ENCODE assay signal across 17 cellular contexts in the genomic region with DNA sequence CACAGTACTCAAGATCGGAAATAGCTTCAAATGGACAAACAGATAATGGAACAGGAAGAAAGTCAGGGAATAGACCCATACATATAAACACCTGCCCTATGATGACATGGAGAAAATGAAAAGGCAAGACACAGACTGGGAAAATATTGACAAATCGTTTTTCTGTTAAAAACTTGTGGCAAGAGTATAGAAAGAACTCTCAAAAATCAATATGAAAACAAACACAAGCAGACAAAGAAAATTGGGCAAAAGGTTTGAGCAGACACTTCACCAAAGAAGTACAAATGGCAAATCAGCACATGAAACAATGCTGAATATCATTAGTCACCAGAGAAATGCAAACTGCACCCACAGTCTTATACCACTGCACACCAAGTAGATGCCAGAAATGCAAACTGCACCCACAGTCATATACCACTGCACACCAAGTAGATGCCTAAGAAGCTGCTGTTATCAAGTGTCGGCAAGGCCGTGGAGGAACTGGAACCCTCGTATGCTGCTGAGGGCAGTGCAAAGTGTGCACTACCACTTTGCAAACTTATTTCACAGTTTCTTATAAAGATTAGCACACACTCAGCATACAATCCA.
DNase-seq lines count a peak whose midpoint lies in the region; ATAC-seq lines count a peak whose summit lies in the region.
"Had no signal": no experiment of that assay in that cellular context is flagged by ENCODE, and none has a peak within 500 bp of the region (broad histone marks: within the 10 kb centered on the region; RNA-seq: fewer than 3 reads in every experiment).

No MANE protein-coding gene starts in this region.

- peaks cover 68% of the 10 kb centered on the region for H3K4me1 Mint-ChIP-seq in activated naive CD8-positive, alpha-beta T cell treated with anti-CD3 and anti-CD28 coated beads for 36 hours
- H3K4me1 Mint-ChIP-seq in stimulated activated naive CD8-positive, alpha-beta T cell treated with anti-CD3 and anti-CD28 coated beads, Interleukin-15, Interleukin-2, amounts not matched to agents 100 ng/mL and 50 ng/mL, for 24 hours (ENCODE audit: low read depth): peaks cover 95% of the 10 kb centered on the region

- peaks cover 35% of the 10 kb centered on the region for H3K36me3 Mint-ChIP-seq in activated naive CD8-positive, alpha-beta T cell treated with anti-CD3 and anti-CD28 coated beads for 36 hours
- peaks cover 42% of the 10 kb centered on the region for H3K36me3 Mint-ChIP-seq in stimulated activated naive CD8-positive, alpha-beta T cell treated with anti-CD3 and anti-CD28 coated beads, Interleukin-15, Interleukin-2, amounts not matched to agents 100 ng/mL and 50 ng/mL, for 24 hours (ENCODE audit: low read depth)

- no peak overlapping the region for H3K4me3 Mint-ChIP-seq in activated naive CD8-positive, alpha-beta T cell treated with anti-CD3 and anti-CD28 coated beads for 36 hours
- H3K4me3 Mint-ChIP-seq in stimulated activated naive CD8-positive, alpha-beta T cell treated with anti-CD3 and anti-CD28 coated beads, Interleukin-15, Interleukin-2, amounts not matched to agents 100 ng/mL and 50 ng/mL, for 24 hours: no peak overlapping the region

- ATAC-seq in GM21360 (IDR thresholded peaks at IDR 0.05; ENCODE audit: unreplicated experiment) (no peak), HG02970 (IDR thresholded peaks at IDR 0.05; ENCODE audit: low FRiP score, unreplicated experiment) (no peak)
- ATAC-seq: left lung, mucosa of descending colon had no signal

- H3K27ac Mint-ChIP-seq in activated naive CD8-positive, alpha-beta T cell treated with anti-CD3 and anti-CD28 coated beads for 36 hours: peak overlapping the region; percentile 36
- H3K27ac Mint-ChIP-seq in stimulated activated naive CD8-positive, alpha-beta T cell treated with anti-CD3 and anti-CD28 coated beads, Interleukin-15, Interleukin-2, amounts not matched to agents 100 ng/mL and 50 ng/mL, for 24 hours: peak overlapping the region; percentile 75

- H3K9me3 Mint-ChIP-seq in activated naive CD8-positive, alpha-beta T cell treated with anti-CD3 and anti-CD28 coated beads for 36 hours: peaks cover 15% of the 10 kb centered on the region
- peaks cover 11% of the 10 kb centered on the region for H3K9me3 Mint-ChIP-seq in stimulated activated naive CD8-positive, alpha-beta T cell treated with anti-CD3 and anti-CD28 coated beads, Interleukin-15, Interleukin-2, amounts not matched to agents 100 ng/mL and 50 ng/mL, for 24 hours

- DNase-seq in stimulated activated CD4-positive, alpha-beta T cell treated with anti-CD3 and anti-CD28 coated beads, Interleukin-4, amount 100 ng/mL, for 24 hours: peak; percentile 19
- DNase-seq in stimulated activated CD4-positive, alpha-beta T cell treated with anti-CD3 and anti-CD28 coated beads, Interleukin-12 subunit alpha, Interleukin-12 subunit beta, amount 100 ng/mL, for 4 hours: no peak
- DNase-seq in NCI-H146 treated with DMSO at 0.1 percent for 48 hours (lab: John Stamatoyannopoulos, UW; ENCODE audit: unreplicated experiment): peak; percentile 13
- no peak for DNase-seq in activated naive CD8-positive, alpha-beta T cell treated with anti-CD3 and anti-CD28 coated beads for 36 hours
- DNase-seq in NCI-H1417 treated with DMSO at 0.1 percent for 48 hours (lab: John Stamatoyannopoulos, UW): no peak
- DNase-seq: activated CD4-positive, alpha-beta T cell treated with anti-CD3 and anti-CD28 coated beads for 1 hour; effector CD4-positive, alpha-beta T cell; left lung; mucosa of descending colon; NCI-H2171; nucleus accumbens; OCI-M1; SJCRH30; stimulated activated CD4-positive, alpha-beta T cell treated with anti-CD3 and anti-CD28 coated beads, Interleukin-4, amount 100 ng/mL, for 1 hour had no signal

- H3K27me3 Mint-ChIP-seq in activated naive CD8-positive, alpha-beta T cell treated with anti-CD3 and anti-CD28 coated beads for 36 hours: no peaks in the 10 kb centered on the region
- no peaks in the 10 kb centered on the region for H3K27me3 Mint-ChIP-seq in stimulated activated naive CD8-positive, alpha-beta T cell treated with anti-CD3 and anti-CD28 coated beads, Interleukin-15, Interleukin-2, amounts not matched to agents 100 ng/mL and 50 ng/mL, for 24 hours

Comparison
In these comparisons a context has a peak if more than half of its experiments do, and no peak if none do; other contexts are left out.
1. DNase-seq: peak in stimulated activated CD4-positive, alpha-beta T cell treated with anti-CD3 and anti-CD28 coated beads, Interleukin-4, amount 100 ng/mL, for 24 hours (single experiment) and NCI-H146 treated with DMSO at 0.1 percent for 48 hours (single experiment); none in stimulated activated CD4-positive, alpha-beta T cell treated with anti-CD3 and anti-CD28 coated beads, Interleukin-12 subunit alpha, Interleukin-12 subunit beta, amount 100 ng/mL, for 4 hours (single experiment), activated naive CD8-positive, alpha-beta T cell treated with anti-CD3 and anti-CD28 coated beads for 36 hours (single experiment) and NCI-H1417 treated with DMSO at 0.1 percent for 48 hours (single experiment).